In genomic region chr5:142605649-142606048, GRCh38 we compare ENCODE assay signal across 1 cellular context.
TF ChIP-seq lines count a peak whose summit lies in the region.

No MANE protein-coding gene starts in this region.

TF ChIP-seq in H1, 55 proteins besides CTCF, POLR2A, EP300 and RAD21 (continued from another document):
- TF ChIP-seq E2F6 (IDR thresholded peaks at IDR 0.05) (no peak), CBX5 (IDR thresholded peaks at IDR 0.05; ENCODE audit: low read depth, low read length) (no peak), GABPA (IDR thresholded peaks at IDR 0.05; ENCODE audit: borderline replicate concordance, insufficient read depth, low read length) (no peak), KDM5A (IDR thresholded peaks at IDR 0.05; ENCODE audit: low read length) (no peak), TAF7 (optimal IDR thresholded peaks at IDR 0.05; ENCODE audit: borderline replicate concordance, low read depth, low read length) (no peak), POU5F1 (IDR thresholded peaks at IDR 0.05; ENCODE audit: low read depth, low read length) (no peak), CHD1 (IDR thresholded peaks at IDR 0.05; ENCODE audit: low read depth, low read length) (no peak), CBX8 (IDR thresholded peaks at IDR 0.05; ENCODE audit: borderline replicate concordance, low read depth, low read length) (no peak), MAFK (IDR thresholded peaks at IDR 0.05; ENCODE audit: low read depth, low read length) (no peak), HDAC2 (IDR thresholded peaks at IDR 0.05; ENCODE audit: borderline replicate concordance in 1 of 2, low read depth in 2 of 2, low read length in 2 of 2) (no peak)
